8 cellular contexts compared by ENCODE assay signal in the genomic region with DNA sequence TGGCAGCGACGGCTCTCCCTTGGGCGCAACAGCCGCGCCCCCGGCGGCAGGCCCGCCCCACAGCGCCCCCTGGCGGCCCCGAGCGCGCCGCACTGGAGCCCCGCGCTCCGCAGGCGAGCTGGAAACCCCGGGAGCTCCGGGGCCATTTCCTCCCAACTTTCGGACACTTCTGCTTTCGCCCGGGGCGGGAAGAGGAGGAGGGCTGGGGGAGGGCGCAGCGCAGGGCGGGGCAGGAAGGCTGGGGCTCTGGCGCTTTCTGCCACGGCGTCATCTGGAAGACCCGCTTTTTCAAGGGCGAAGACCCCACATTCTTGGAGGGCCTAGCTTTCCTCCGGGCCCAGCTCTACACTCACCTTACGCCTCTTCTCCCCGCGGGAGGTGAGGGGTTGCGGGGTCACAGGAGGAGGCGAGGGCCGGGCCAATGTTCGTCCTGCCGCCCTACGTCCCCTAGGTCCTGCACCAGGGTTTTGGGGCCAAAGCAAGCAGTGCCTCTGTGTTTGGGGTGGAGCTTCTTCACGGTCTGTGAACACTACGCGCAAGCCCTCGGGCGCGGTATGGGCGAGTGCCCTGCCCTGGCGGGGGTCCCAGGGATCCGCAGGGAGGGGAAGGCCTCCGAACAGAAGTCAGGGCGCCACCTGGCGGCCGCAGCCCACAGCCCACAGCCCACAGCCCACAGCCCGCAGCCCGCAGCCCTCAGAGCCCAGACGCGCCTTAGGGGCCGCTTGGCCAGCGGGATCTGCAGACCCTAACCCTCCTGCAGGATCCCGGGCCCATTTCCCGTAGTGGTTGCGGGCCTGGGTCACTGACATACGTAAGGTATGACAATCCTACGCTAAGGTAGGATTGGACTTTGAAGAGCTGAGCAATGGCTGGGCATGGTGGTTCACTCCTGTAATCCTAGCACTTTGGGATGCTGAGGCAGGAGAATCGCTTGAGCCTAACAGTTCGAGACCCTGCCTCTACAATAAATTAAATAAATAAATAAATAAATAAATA. TPM values are rescaled to one million over a fixed set of nuclear protein-coding genes. Genes with fewer than 3 reads are reported as not detected.
A peak's percentile ranks its signal among the peaks of the same experiment; 100 is the strongest.
DNase-seq lines count a peak whose midpoint lies in the region; ATAC-seq and TF ChIP-seq lines count a peak whose summit lies in the region.

No MANE protein-coding gene starts in this region.

- no peaks in the 10 kb centered on the region for H3K9me3 Mint-ChIP-seq in T-helper 2 cell treated with Interferon-gamma antibody and Interleukin-4, amounts not matched to agents 5 μg/mL and 100 μg/mL, for 36 hours

- no peaks in the 10 kb centered on the region for H3K27me3 ChIP-seq in ascending aorta
- no peaks in the 10 kb centered on the region for H3K27me3 ChIP-seq in aorta (ENCODE audit: control insufficient read depth in 1 of 2, insufficient read depth in 2 of 2, low read length in 1 of 2)

- H3K36me3 Mint-ChIP-seq in T-helper 2 cell treated with Interferon-gamma antibody and Interleukin-4, amounts not matched to agents 5 μg/mL and 100 μg/mL, for 36 hours (ENCODE audit: low read depth): no peaks in the 10 kb centered on the region

- H3K27ac ChIP-seq in ascending aorta (peak overlapping the region; percentile 92 to 94), aorta (ENCODE audit: low read depth in 1 of 2, low read length in 2 of 2) (peak overlapping the region; percentile 34 to 82)

- H3K36me3 ChIP-seq in ascending aorta (no peaks in the 10 kb centered on the region), aorta (ENCODE audit: control insufficient read depth in 1 of 2, insufficient read depth in 2 of 2, low read length in 1 of 2) (no peaks in the 10 kb centered on the region)

- H3K4me1 Mint-ChIP-seq in T-helper 2 cell treated with Interferon-gamma antibody and Interleukin-4, amounts not matched to agents 5 μg/mL and 100 μg/mL, for 36 hours (ENCODE audit: low read depth): peaks cover 3% of the 10 kb centered on the region

- peak overlapping the region; percentile 60 for H3K27ac Mint-ChIP-seq in T-helper 2 cell treated with Interferon-gamma antibody and Interleukin-4, amounts not matched to agents 5 μg/mL and 100 μg/mL, for 36 hours

- peak; percentile 92 for DNase-seq in GM13977 (ENCODE audit: low spot score)
- peak; percentile 87 for DNase-seq in NCI-H146 treated with DMSO at 0.1 percent for 48 hours (lab: John Stamatoyannopoulos, UW; ENCODE audit: unreplicated experiment)
- DNase-seq in T-helper 2 cell treated with Interferon-gamma antibody and Interleukin-4, amounts not matched to agents 5 μg/mL and 100 μg/mL, for 36 hours (ENCODE audit: low spot score): peak; percentile 83
- peak; percentile 71 to 96 for DNase-seq in ascending aorta (ENCODE audit: low spot score in 2 of 2)
- DNase-seq in hepatic stellate cell (ENCODE audit: low spot score): peak; percentile 95
- DNase-seq in renal cortical epithelial cell (ENCODE audit: low read depth): peak; percentile 81
- peak; percentile 96 to 99 for DNase-seq in aorta

- ATAC-seq in HG02885 (IDR thresholded peaks at IDR 0.05; ENCODE audit: poor library complexity, unreplicated experiment): peak; percentile 82
- peak; percentile 99 for ATAC-seq in aorta (ENCODE audit: low FRiP score)

- peak overlapping the region; percentile 86 for H3K4me3 Mint-ChIP-seq in T-helper 2 cell treated with Interferon-gamma antibody and Interleukin-4, amounts not matched to agents 5 μg/mL and 100 μg/mL, for 36 hours

- WGBS in aorta, 2 donors: 2% methylated on average over 65 to 68 of the region's 68 CpGs

- TF ChIP-seq CTCF in GM13977 (IDR thresholded peaks at IDR 0.05; ENCODE audit: extremely low read depth, insufficient read depth, missing control alignments) (peak; percentile 95), ascending aorta (IDR thresholded peaks at IDR 0.05) (peak; percentile 84 to 92 (median 87))

- in situ Hi-C loops in GM13977 (cut with MboI; ENCODE audit: low pct_unique_long_range_greater_than_20kb, low sequenced_read_pairs, unreplicated experiment): loop anchor here (10.0 to 25.0 kb wide), 2 partner anchors 321 to 854 kb away; partner anchors contain the start of gene CEP70

- peak overlapping the region; percentile 74 to 84 for H3K4me3 ChIP-seq in ascending aorta
- H3K4me3 ChIP-seq in aorta (ENCODE audit: low read length in 2 of 2): peak overlapping the region; percentile 35 to 68

- peaks cover 32% of the 10 kb centered on the region for H3K27me3 Mint-ChIP-seq in T-helper 2 cell treated with Interferon-gamma antibody and Interleukin-4, amounts not matched to agents 5 μg/mL and 100 μg/mL, for 36 hours (ENCODE audit: low read depth)

- H3K9me3 ChIP-seq in ascending aorta (no peaks in the 10 kb centered on the region), aorta (ENCODE audit: control insufficient read depth, low read length) (no peaks in the 10 kb centered on the region)

- intact Hi-C loops in ascending aorta (cut with DNase I) (loop anchor here (1.0 to 5.0 kb wide), 5 partner anchors 82 to 568 kb away; partner anchors contain the start of genes CEP70, MRAS and PIK3CB), aorta (cut with DNase I) (loop anchor here (1.0 to 10.0 kb wide), 8 partner anchors 78 to 498 kb away; partner anchors contain the start of genes CEP70 (in 1 of the 2), FAIM (in 1 of the 2) and PIK3CB (in 1 of the 2))

- H3K4me1 ChIP-seq in ascending aorta (no peaks in the 10 kb centered on the region), aorta (ENCODE audit: control insufficient read depth in 1 of 2, insufficient read depth in 2 of 2, low read length in 2 of 2) (no peaks in the 10 kb centered on the region)

RNA-seq across cellular contexts. Expression of gene FOXL2, which starts 31.1 kb away (rescaled TPM):
- total RNA-seq in ascending aorta (not detected), renal cortical epithelial cell (0.35 and 1.8 TPM in 2 replicates), aorta (not detected)
- not detected for polyA plus RNA-seq in aorta

RNA-seq across cellular contexts. Expression of gene FOXL2NB, which starts 31.2 kb away (rescaled TPM):
- total RNA-seq in ascending aorta (not detected), renal cortical epithelial cell (0.87 and 2.9 TPM in 2 replicates), aorta (not detected)
- polyA plus RNA-seq in aorta: not detected

Comparison
In these comparisons a context has a peak if more than half of its experiments do, and no peak if none do; other contexts are left out.
1. Peak in every context shown above with its lines: DNase-seq, ATAC-seq, H3K4me3 ChIP-seq and H3K27ac ChIP-seq.